In the genomic region with DNA sequence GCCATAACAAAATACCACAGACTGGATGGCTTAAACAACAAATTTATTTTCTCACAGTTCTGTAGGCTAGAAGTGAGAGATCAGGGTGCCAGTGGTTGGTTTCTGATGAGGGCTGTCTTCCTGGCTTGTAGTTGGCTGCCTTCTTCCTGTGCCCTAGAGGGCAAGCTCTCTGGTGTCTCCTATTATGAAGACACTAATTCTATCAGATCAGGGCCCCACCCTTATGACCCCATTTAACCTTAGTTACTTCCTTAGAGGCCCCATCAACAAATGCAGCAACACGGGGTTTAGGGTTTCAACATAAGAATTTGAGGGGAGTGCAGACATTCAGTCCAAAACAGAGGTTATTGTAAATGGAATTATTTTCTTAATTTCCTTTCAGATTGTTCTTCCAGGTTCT, we compare ENCODE assay signal across 21 cellular contexts. TPM values are rescaled to one million over a fixed set of nuclear protein-coding genes. Genes with fewer than 3 reads are reported as not detected.
"Had no signal": no experiment of that assay in that cellular context is flagged by ENCODE, and none has a peak within 500 bp of the region (broad histone marks: within the 10 kb centered on the region; RNA-seq: fewer than 3 reads in every experiment).

No MANE protein-coding gene starts in this region.

- H3K27ac ChIP-seq: epithelial cell of prostate, neutrophil, WERI-Rb-1 had no signal

- H3K27me3 ChIP-seq: pancreas, thyroid gland had no signal

- H3K4me2 ChIP-seq: SK-N-SH had no signal

- H3K9me3 ChIP-seq: neutrophil, pancreas, thyroid gland had no signal

- H3K4me3 ChIP-seq: pancreas, thyroid gland had no signal

- H3K36me3 ChIP-seq: neutrophil, pancreas, thyroid gland, WERI-Rb-1 had no signal

- DNase-seq: activated CD4-positive, alpha-beta T cell treated with anti-CD3 and anti-CD28 coated beads for 1 hour; activated CD8-positive, alpha-beta memory T cell treated with anti-CD3 and anti-CD28 coated beads, Interleukin-2, amount 50 U/mL, for 48 hours; activated naive CD4-positive, alpha-beta T cell treated with Interleukin-2 at 50 U/mL for 16 hours; activated naive CD8-positive, alpha-beta T cell treated with anti-CD3 and anti-CD28 coated beads for 36 hours; activated T-cell treated with anti-CD3 and anti-CD28 coated beads, Interleukin-2, amount 50 U/mL, for 4 hours; cortex of kidney; kidney glomerular epithelial cell; left ventricle myocardium superior; pancreas; SK-N-SH; stimulated activated CD4-positive, alpha-beta T cell treated with anti-CD3 and anti-CD28 coated beads, Interleukin-4, amount 100 ng/mL, for 24 hours; stimulated activated naive CD4-positive, alpha-beta T cell treated with Interleukin-2 at 50 U/mL for 16 hours; WERI-Rb-1 had no signal

- H3K4me1 ChIP-seq: pancreas had no signal

- ATAC-seq: activated T-cell treated with anti-CD3 and anti-CD28 coated beads, Interleukin-2, amount 50 U/mL, for 4 hours had no signal

RNA-seq across cellular contexts. Expression of a gene that starts 22.9 kb away (rescaled TPM):
- total RNA-seq: activated naive CD8-positive, alpha-beta T cell treated with anti-CD3 and anti-CD28 coated beads for 36 hours had no signal

RNA-seq across cellular contexts. Expression of a gene that starts 26.8 kb away (rescaled TPM):
- total RNA-seq: activated naive CD8-positive, alpha-beta T cell treated with anti-CD3 and anti-CD28 coated beads for 36 hours; activated T-cell treated with anti-CD3 and anti-CD28 coated beads, Interleukin-2, amount 50 U/mL, for 4 hours; bronchial epithelial cell; cerebellum; fibroblast of villous mesenchyme; pancreas; T-helper 2 cell treated with Interferon-gamma antibody and Interleukin-4, amounts not matched to agents 100 ng/mL and 5 ng/mL, for 36 hours; thyroid gland; ureter had no signal

RNA-seq across cellular contexts. Expression of a gene that starts 54.8 kb away (rescaled TPM):
- total RNA-seq: bronchial epithelial cell; cerebellum; fibroblast of villous mesenchyme; T-helper 2 cell treated with Interferon-gamma antibody and Interleukin-4, amounts not matched to agents 100 ng/mL and 5 ng/mL, for 36 hours had no signal
